In the genomic region with DNA sequence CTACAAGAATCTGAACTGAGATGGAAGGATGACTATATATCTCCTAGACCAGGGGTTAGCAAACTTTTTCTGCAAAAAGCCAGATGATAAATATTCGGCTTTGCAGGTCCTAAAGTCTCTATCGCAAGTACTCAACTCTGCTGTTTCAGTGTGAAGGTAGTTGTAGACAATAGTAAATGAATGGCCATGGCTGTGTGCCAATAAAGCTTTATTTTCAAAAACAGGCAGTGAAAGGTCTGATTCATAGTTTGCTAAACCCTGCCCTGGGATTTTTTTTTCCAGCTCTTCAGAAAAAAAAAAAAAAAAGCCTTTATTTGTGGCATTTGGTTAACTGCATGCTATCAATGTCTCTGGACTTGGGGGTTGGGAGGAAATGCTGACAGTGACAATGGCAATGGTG, we compare ENCODE assay signal across 24 cellular contexts.
"Had no signal": no experiment of that assay in that cellular context is flagged by ENCODE, and none has a peak within 500 bp of the region (broad histone marks: within the 10 kb centered on the region; RNA-seq: fewer than 3 reads in every experiment).

No MANE protein-coding gene starts in this region.

- H3K27me3 ChIP-seq: adrenal gland, foreskin keratinocyte, left lung, vagina had no signal

- H3K27ac Mint-ChIP-seq: activated naive CD8-positive, alpha-beta T cell; dendritic cell treated with granulocyte-macrophage colony-stimulating factor and Interleukin-4, amounts not matched to agents 40 ng/mL and 50 ng/mL, for 4 days; mesothelial cell of epicardium; natural killer cell; progenitor cell of endocrine pancreas; T-cell; T-helper 2 cell treated with Interferon-gamma antibody and Interleukin-4, amounts not matched to agents 5 μg/mL and 100 μg/mL, for 36 hours; type B pancreatic cell had no signal

- H3K36me3 ChIP-seq: adrenal gland, left lung, spleen, thoracic aorta, vagina had no signal

- ATAC-seq: esophagus mucosa, foreskin keratinocyte, left lung, natural killer cell, T-cell had no signal

- H3K9me3 Mint-ChIP-seq: type B pancreatic cell had no signal

- H3K4me3 ChIP-seq: adrenal gland, left lung, spleen, thoracic aorta, vagina had no signal

- H3K4me3 Mint-ChIP-seq: activated naive CD8-positive, alpha-beta T cell; dendritic cell treated with granulocyte-macrophage colony-stimulating factor and Interleukin-4, amounts not matched to agents 40 ng/mL and 50 ng/mL, for 4 days; mesothelial cell of epicardium; natural killer cell; T-cell; T-helper 2 cell treated with Interferon-gamma antibody and Interleukin-4, amounts not matched to agents 5 μg/mL and 100 μg/mL, for 36 hours; type B pancreatic cell had no signal

- H3K27ac ChIP-seq: adrenal gland, foreskin keratinocyte, left lung, spleen, thoracic aorta, vagina, VCaP had no signal

- H3K4me1 ChIP-seq: adrenal gland, foreskin keratinocyte, spleen, vagina had no signal

- H3K9me3 ChIP-seq: adrenal gland, thoracic aorta, vagina had no signal

- H3K27me3 Mint-ChIP-seq: progenitor cell of endocrine pancreas, type B pancreatic cell had no signal

- H3K4me1 Mint-ChIP-seq: mesothelial cell of epicardium, natural killer cell, T-cell had no signal

- DNase-seq: activated CD4-positive, alpha-beta T cell treated with anti-CD3 and anti-CD28 coated beads for 1 hour; activated CD4-positive, alpha-beta T cell treated with anti-CD3 and anti-CD28 coated beads, Interleukin-2, amount 50 U/mL, for 1 hour; activated T-cell treated with anti-CD3 and anti-CD28 coated beads, Interleukin-2, amount 50 U/mL, for 1 hour; adrenal gland; effector CD8-positive, alpha-beta T cell; left lung; mammary epithelial cell; natural killer cell; retina; stimulated activated CD4-positive, alpha-beta T cell treated with anti-CD3 and anti-CD28 coated beads, Interleukin-4, amount 100 ng/mL, for 1 hour; stimulated activated naive CD4-positive, alpha-beta T cell; T-cell had no signal
